20 cellular contexts compared by ENCODE assay signal in the genomic region with DNA sequence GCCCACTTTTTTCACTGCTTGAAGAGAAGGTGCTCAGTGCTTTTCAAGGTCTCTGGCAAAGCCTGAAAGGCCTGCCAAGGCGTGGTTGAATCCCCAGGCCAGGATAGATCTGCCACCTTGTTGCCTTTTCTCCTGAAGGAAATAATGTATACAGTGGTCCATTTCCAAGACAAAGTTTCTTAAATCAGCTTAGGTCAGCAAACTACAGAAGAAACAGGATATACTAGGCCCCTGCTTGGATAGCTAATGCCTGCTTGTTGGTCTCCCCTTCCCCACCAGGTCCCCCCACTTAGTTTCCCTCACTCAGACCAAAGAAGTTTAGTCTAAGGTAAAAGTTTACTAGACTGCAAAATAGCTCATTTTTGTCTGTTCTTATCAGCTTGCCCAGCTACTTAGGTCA. TPM values are rescaled to one million over a fixed set of nuclear protein-coding genes. Genes with fewer than 3 reads are reported as not detected.
A peak's percentile ranks its signal among the peaks of the same experiment; 100 is the strongest.
DNase-seq lines count a peak whose midpoint lies in the region; ATAC-seq, FAIRE-seq and TF ChIP-seq lines count a peak whose summit lies in the region.
"Had no signal": no experiment of that assay in that cellular context is flagged by ENCODE, and none has a peak within 500 bp of the region (broad histone marks: within the 10 kb centered on the region; RNA-seq: fewer than 3 reads in every experiment).

No MANE protein-coding gene starts in this region.

- no peaks in the 10 kb centered on the region for H3K4me1 ChIP-seq in HepG2 (ENCODE audit: insufficient read depth, low read length)
- no peaks in the 10 kb centered on the region for H3K4me1 ChIP-seq in right lobe of liver
- no peaks in the 10 kb centered on the region; a peak in 1 of 5 replicates for H3K4me1 ChIP-seq in K562 (replicated peaks in 1 of 2; ENCODE audit: control insufficient read depth in 2 of 2, insufficient read depth in 2 of 2, low read length in 2 of 2)
- peaks cover 47% of the 10 kb centered on the region for H3K4me1 ChIP-seq in parathyroid adenoma

- no peak overlapping the region for H3K4me2 ChIP-seq in HepG2 (ENCODE audit: low read depth, low read length)
- H3K4me2 ChIP-seq in K562 (ENCODE audit: insufficient read depth, low read length), result no peak overlapping the region
- H3K4me2 ChIP-seq in parathyroid adenoma (ENCODE audit: low read length), result peak overlapping the region; percentile 46

- H3K4me3 ChIP-seq in HepG2 (replicated peaks in 1 of 3; ENCODE audit: insufficient read depth in 1 of 3, low read depth in 2 of 3, low read length in 3 of 3) (no peak overlapping the region), right lobe of liver (no peak overlapping the region), K562 (no peak overlapping the region), parathyroid adenoma (ENCODE audit: low read depth, low read length) (no peak overlapping the region)

- TF ChIP-seq POLR2A in HepG2 (IDR thresholded peaks at IDR 0.05; ENCODE audit: insufficient read depth in 1 of 2, low read depth in 2 of 2, low read length in 2 of 2), result no peak
- TF ChIP-seq POLR2A in right lobe of liver (IDR thresholded peaks at IDR 0.05), result no peak
- TF ChIP-seq POLR2A in K562 (conservative IDR thresholded peaks at IDR 0.05), result no peak

- POLR2A ChIA-PET in HepG2 (lab: Yijun Ruan, JAX), result no interaction called here
- POLR2A ChIA-PET in K562 (lab: Yijun Ruan, JAX), result interaction anchor here (0.6 kb wide), 1 partner anchor 1113 kb away, joined by 4 read pairs; no protein-coding TSS in a partner anchor

- intact Hi-C loops in HepG2 (cut with micrococcal nuclease; ENCODE audit: unreplicated experiment), result no loop called here
- intact Hi-C loops in right lobe of liver (cut with DNase I), result no loop called here
- intact Hi-C loops in K562 (cut with micrococcal nuclease), result no loop called here

- WGBS in HepG2 (ENCODE audit: low lambda C conversion rate), result 0% methylated on average over 1 of the region's 1 CpG
- WGBS in right lobe of liver (ENCODE audit: insufficient coverage, low coverage, low lambda C conversion rate, missing lambda C conversion rate), result no CpG with 5 or more reads among the region's 1 CpG
- WGBS in K562 (ENCODE audit: insufficient coverage, low coverage, missing lambda C conversion rate), result 0% methylated on average over 1 of the region's 1 CpG

- FAIRE-seq in HepG2 (lab: Jason Lieb, UNC) (no peak), K562 (lab: Jason Lieb, UNC) (no peak)
- FAIRE-seq: A204.1, G401.6, GM12892 had no signal

- H3K36me3 ChIP-seq in HepG2 (replicated peaks in 1 of 2; ENCODE audit: control insufficient read depth in 1 of 2, insufficient read depth in 2 of 2, low read length in 2 of 2) (no peaks in the 10 kb centered on the region), right lobe of liver (no peaks in the 10 kb centered on the region), K562 (ENCODE audit: control insufficient read depth, insufficient read depth, low read length) (no peaks in the 10 kb centered on the region), parathyroid adenoma (ENCODE audit: control insufficient read depth, insufficient read depth, low read length) (no peaks in the 10 kb centered on the region)

- BruUV-seq in HepG2 (replicated peaks; lab: Mats Ljungman, UMichigan) (no TSS peak), K562 (replicated peaks; lab: Mats Ljungman, UMichigan) (no TSS peak)

- H3K27ac ChIP-seq in HepG2 (ENCODE audit: extremely low read length, insufficient read depth, low read length) (no peak overlapping the region), right lobe of liver (no peak overlapping the region), K562 (ENCODE audit: extremely low read depth, low read depth, low read length) (no peak overlapping the region), parathyroid adenoma (peak overlapping the region; percentile 48)
- H3K27ac ChIP-seq: 22Rv1 had no signal

- CTCF ChIA-PET in HepG2 (lab: Yijun Ruan, JAX; ENCODE audit: low intra/inter-chr PET ratio, low total read pairs) (no interaction called here), K562 (lab: Yijun Ruan, JAX; ENCODE audit: low intra/inter-chr PET ratio) (no interaction called here)

- no peaks in the 10 kb centered on the region for H3K9me1 ChIP-seq in K562 (ENCODE audit: control insufficient read depth, insufficient read depth, low read length)

- H2AFZ ChIP-seq in HepG2 (ENCODE audit: low read length), result no peak overlapping the region
- H2AFZ ChIP-seq in K562 (ENCODE audit: low read depth, low read length), result no peak overlapping the region
- no peak overlapping the region for H2AFZ ChIP-seq in parathyroid adenoma

- in situ Hi-C loops in HepG2 (cut with HindIII; ENCODE audit: extremely low pct_ligation_motif_present, low pct_unique_long_range_greater_than_20kb), result no loop called here
- in situ Hi-C loops in K562 (cut with MboI), result no loop called here

- DNase-seq in HepG2 (ENCODE audit: low spot score) (no peak), right lobe of liver (no peak), K562 (ENCODE audit: extremely low read depth in 1 of 4, low spot score in 3 of 4) (no peak), NCI-H774 (lab: John Stamatoyannopoulos, UW) (no peak), LoVo (ENCODE audit: low spot score) (no peak)
- no peak for DNase-seq in stimulated activated CD4-positive, alpha-beta T cell treated with anti-CD3 and anti-CD28 coated beads, Interleukin-12 subunit alpha, Interleukin-12 subunit beta, amount 100 ng/mL, for 4 hours
- DNase-seq: C1 segment of cervical spinal cord; Calu3; CD4-positive, alpha-beta memory T cell; COR-L47; DMS53; DND-41; GOT3; H7 had no signal

- no peak for TF ChIP-seq EP300 in HepG2 (IDR thresholded peaks at IDR 0.05; ENCODE audit: low read depth in 2 of 2, low read length in 2 of 2)
- TF ChIP-seq EP300 in HepG2 (CRISPR knock-in tag; IDR thresholded peaks at IDR 0.05; ENCODE audit: borderline replicate concordance), result no peak
- no peak for TF ChIP-seq EP300 in K562 (IDR thresholded peaks at IDR 0.05; ENCODE audit: low read length)

- H3K79me2 ChIP-seq in HepG2 (ENCODE audit: insufficient read depth, low read length), result no peaks in the 10 kb centered on the region
- H3K79me2 ChIP-seq in K562 (ENCODE audit: control insufficient read depth, insufficient read depth, low read length), result no peaks in the 10 kb centered on the region
- no peaks in the 10 kb centered on the region for H3K79me2 ChIP-seq in parathyroid adenoma

- no peak for TF ChIP-seq CTCF in HepG2 (CRISPR knock-in tag; IDR thresholded peaks at IDR 0.05)
- TF ChIP-seq CTCF in right lobe of liver (IDR thresholded peaks at IDR 0.05), result no peak
- TF ChIP-seq CTCF in K562 (IDR thresholded peaks at IDR 0.05 in 2 of 3, conservative IDR thresholded peaks at IDR 0.05 in 1 of 3; ENCODE audit: insufficient read depth in 2 of 3, low read depth in 1 of 3, low read length in 3 of 3), result no peak
- TF ChIP-seq CTCF in parathyroid adenoma (IDR thresholded peaks at IDR 0.05), result no peak

- H3K9me3 ChIP-seq in HepG2 (ENCODE audit: low read length) (no peaks in the 10 kb centered on the region), right lobe of liver (no peaks in the 10 kb centered on the region), K562 (replicated peaks; ENCODE audit: control insufficient read depth, insufficient read depth, low read depth, low read length) (no peaks in the 10 kb centered on the region), parathyroid adenoma (ENCODE audit: control insufficient read depth, low read length) (no peaks in the 10 kb centered on the region)

- no peak for TF ChIP-seq RAD21 in HepG2 (CRISPR knock-in tag; IDR thresholded peaks at IDR 0.05)
- no peak for TF ChIP-seq RAD21 in K562 (CRISPR knock-in tag; conservative IDR thresholded peaks at IDR 0.05 in 1 of 2, IDR thresholded peaks at IDR 0.05 in 1 of 2)

- ATAC-seq in HepG2 (no peak), right lobe of liver (no peak), K562 (no peak)
- ATAC-seq: HCT116 had no signal

- no peak overlapping the region for H3K9ac ChIP-seq in HepG2 (ENCODE audit: insufficient read depth, low read depth, low read length)
- no peak overlapping the region for H3K9ac ChIP-seq in K562 (ENCODE audit: insufficient read depth in 1 of 2, low read depth in 2 of 2, low read length in 2 of 2)
- H3K9ac ChIP-seq in parathyroid adenoma, result no peak overlapping the region

- H3K27me3 ChIP-seq in HepG2 (ENCODE audit: control insufficient read depth in 1 of 2, insufficient read depth in 2 of 2, low read length in 2 of 2) (peaks cover 3 to 41% of the 10 kb centered on the region in 2 experiments; a peak in 4 of 5 replicates), right lobe of liver (no peaks in the 10 kb centered on the region), K562 (ENCODE audit: control insufficient read depth in 2 of 2, insufficient read depth in 2 of 2, low read length in 2 of 2) (peaks cover 11 to 53% of the 10 kb centered on the region in 2 experiments; a peak in 4 of 5 replicates), parathyroid adenoma (ENCODE audit: control insufficient read depth, insufficient read depth, low read length) (no peaks in the 10 kb centered on the region)

- H4K20me1 ChIP-seq in HepG2 (ENCODE audit: insufficient read depth, low read length) (no peaks in the 10 kb centered on the region), K562 (replicated peaks; ENCODE audit: control insufficient read depth, insufficient read depth, low read length) (no peaks in the 10 kb centered on the region)

RNA-seq across cellular contexts. Expression of gene COL17A1, which starts 19.9 kb away (rescaled TPM):
- total RNA-seq in HepG2 (2016; rRNA removed; fragmentation: Illumina TruSeq; extraction: Trizol) (not detected in 2 replicates), right lobe of liver (under 1 TPM in 2 of 6 experiments, not detected in 4; 0.11 to 0.12 TPM), K562 (2014; rRNA removed) (not detected in 2 replicates), K562 (2014; rRNA removed; fragmentation: Illumina TruSeq; extraction: Trizol) (not detected in 2 replicates), K562 (2015; rRNA removed; fragmentation: Illumina TruSeq; extraction: Trizol) (not detected in 2 replicates), K562 (2021) (0.29 TPM in 1 of 2 replicates, not detected in the other)
- total RNA-seq in HepG2 (2016; cell fraction: cytosol; rRNA removed; fragmentation: Illumina TruSeq; extraction: Trizol; ENCODE audit: low read depth), result not detected in 2 replicates
- 0.09 TPM in 1 of 2 replicates, not detected in the other for total RNA-seq in HepG2 (2016; cell fraction: insoluble cytoplasmic fraction; rRNA removed; fragmentation: Illumina TruSeq; extraction: Trizol)
- 0.21 TPM in 1 of 2 replicates, not detected in the other for total RNA-seq in HepG2 (2016; cell fraction: membrane; rRNA removed; fragmentation: Illumina TruSeq; extraction: Trizol)
- not detected in 2 replicates for total RNA-seq in HepG2 (2016; cell fraction: nucleus; rRNA removed; fragmentation: Illumina TruSeq; extraction: Trizol)
- polyA plus RNA-seq in HepG2 (2011; rRNA removed) (0.03 and 0.13 TPM in 2 replicates), K562 (2011; rRNA removed) (not detected in 2 replicates), K562 (2014; fragmentation: Illumina TruSeq; extraction: Trizol) (not detected in 2 replicates), K562 (2014; fragmentation: Nextera tagmentation; extraction: Ambion mirVana) (not detected), K562 (2014; rRNA removed) (not detected in 2 replicates)
- 0.04 TPM in 1 of 2 replicates, not detected in the other for polyA plus RNA-seq in HepG2 (2011; cell fraction: cytosol; rRNA removed)
- 0.35 and 0.54 TPM in 2 replicates for polyA plus RNA-seq in HepG2 (2011; cell fraction: nucleus; rRNA removed)
- not detected in 2 replicates for polyA plus RNA-seq in HepG2 (2012)
- polyA plus RNA-seq in HepG2 (2016; cell fraction: cytosol; fragmentation: Illumina TruSeq; extraction: Trizol; ENCODE audit: low read depth), result not detected in 2 replicates
- not detected in 2 replicates for polyA plus RNA-seq in HepG2 (2016; cell fraction: insoluble cytoplasmic fraction; fragmentation: Illumina TruSeq; extraction: Trizol; ENCODE audit: low read depth)
- polyA plus RNA-seq in HepG2 (2016; cell fraction: membrane; fragmentation: Illumina TruSeq; extraction: Trizol; ENCODE audit: low read depth), result not detected in 2 replicates
- 0.32 TPM in 1 of 2 replicates, not detected in the other for polyA plus RNA-seq in HepG2 (2016; cell fraction: nucleus; fragmentation: Illumina TruSeq; extraction: Trizol; ENCODE audit: insufficient read depth, low read depth)
- 0.92 and 1.6 TPM in 2 replicates for polyA minus RNA-seq in HepG2 (2011; rRNA and poly(A)+ RNA removed; ENCODE audit: low replicate concordance)
- not detected in 2 replicates for polyA minus RNA-seq in HepG2 (2011; cell fraction: cytosol; rRNA and poly(A)+ RNA removed)
- 0.25 TPM in 1 of 2 replicates, not detected in the other for polyA minus RNA-seq in HepG2 (2011; cell fraction: nucleus; rRNA and poly(A)+ RNA removed)
- not detected in 2 replicates for total RNA-seq in K562 (2011; cell fraction: chromatin; rRNA removed; ENCODE audit: low replicate concordance)
- total RNA-seq in K562 (2011; cell fraction: nucleolus; rRNA removed), result not detected in 2 replicates
- total RNA-seq in K562 (2011; cell fraction: nucleoplasm; rRNA removed), result not detected in 2 replicates
- not detected in 2 replicates for polyA plus RNA-seq in K562 (2011; cell fraction: cytosol; rRNA removed)
- polyA plus RNA-seq in K562 (2011; cell fraction: nucleus; rRNA removed), result not detected in 2 replicates
- 0.08 TPM in 1 of 2 replicates, not detected in the other for polyA plus RNA-seq in K562 (2012)
- polyA minus RNA-seq in K562 (2011; rRNA and poly(A)+ RNA removed), result not detected in 2 replicates
- 0.36 TPM in 1 of 2 replicates, not detected in the other for polyA minus RNA-seq in K562 (2011; cell fraction: cytosol; rRNA and poly(A)+ RNA removed)
- polyA minus RNA-seq in K562 (2011; cell fraction: nucleus; rRNA and poly(A)+ RNA removed), result 0.22 TPM in 1 of 2 replicates, not detected in the other
- total RNA-seq: CD4-positive, alpha-beta memory T cell had no signal
- polyA plus RNA-seq: CD4-positive, alpha-beta memory T cell had no signal

RNA-seq across cellular contexts. Expression of gene SFR1, which starts 56.2 kb away (rescaled TPM):
- 6.1 and 6.9 TPM in 2 replicates for total RNA-seq in HepG2 (2016; rRNA removed; fragmentation: Illumina TruSeq; extraction: Trizol)
- 4.1 and 4.3 TPM in 2 replicates for total RNA-seq in HepG2 (2016; cell fraction: cytosol; rRNA removed; fragmentation: Illumina TruSeq; extraction: Trizol; ENCODE audit: low read depth)
- total RNA-seq in HepG2 (2016; cell fraction: insoluble cytoplasmic fraction; rRNA removed; fragmentation: Illumina TruSeq; extraction: Trizol), result 7.2 and 7.6 TPM in 2 replicates
- 4.9 and 7.0 TPM in 2 replicates for total RNA-seq in HepG2 (2016; cell fraction: membrane; rRNA removed; fragmentation: Illumina TruSeq; extraction: Trizol)
- total RNA-seq in HepG2 (2016; cell fraction: nucleus; rRNA removed; fragmentation: Illumina TruSeq; extraction: Trizol), result 5.2 and 7.4 TPM in 2 replicates
- polyA plus RNA-seq in HepG2 (2011; rRNA removed), result 1.6 and 2.2 TPM in 2 replicates
- 1.4 and 1.5 TPM in 2 replicates for polyA plus RNA-seq in HepG2 (2011; cell fraction: cytosol; rRNA removed)
- polyA plus RNA-seq in HepG2 (2011; cell fraction: nucleus; rRNA removed), result 0.43 and 1.2 TPM in 2 replicates
- 2.3 and 3.8 TPM in 2 replicates for polyA plus RNA-seq in HepG2 (2012)
- polyA plus RNA-seq in HepG2 (2016; cell fraction: cytosol; fragmentation: Illumina TruSeq; extraction: Trizol; ENCODE audit: low read depth), result 1.7 and 2.1 TPM in 2 replicates
- 9.5 TPM in 2 replicates for polyA plus RNA-seq in HepG2 (2016; cell fraction: insoluble cytoplasmic fraction; fragmentation: Illumina TruSeq; extraction: Trizol; ENCODE audit: low read depth)
- polyA plus RNA-seq in HepG2 (2016; cell fraction: membrane; fragmentation: Illumina TruSeq; extraction: Trizol; ENCODE audit: low read depth), result 3.4 and 4.3 TPM in 2 replicates
- polyA plus RNA-seq in HepG2 (2016; cell fraction: nucleus; fragmentation: Illumina TruSeq; extraction: Trizol; ENCODE audit: insufficient read depth, low read depth), result 6.6 and 10.8 TPM in 2 replicates
- 2.4 TPM in 1 of 2 replicates, not detected in the other for polyA minus RNA-seq in HepG2 (2011; rRNA and poly(A)+ RNA removed; ENCODE audit: low replicate concordance)
- polyA minus RNA-seq in HepG2 (2011; cell fraction: cytosol; rRNA and poly(A)+ RNA removed), result 3.3 and 4.0 TPM in 2 replicates
- 2.0 and 2.7 TPM in 2 replicates for polyA minus RNA-seq in HepG2 (2011; cell fraction: nucleus; rRNA and poly(A)+ RNA removed)
- 1 to 10 TPM; 1.2 to 3.5 (median 1.7) TPM for total RNA-seq in right lobe of liver
- 1.4 and 6.5 TPM in 2 replicates for total RNA-seq in K562 (2011; cell fraction: chromatin; rRNA removed; ENCODE audit: low replicate concordance)
- total RNA-seq in K562 (2011; cell fraction: nucleolus; rRNA removed), result 1.7 and 2.2 TPM in 2 replicates
- total RNA-seq in K562 (2011; cell fraction: nucleoplasm; rRNA removed), result 3.8 and 5.6 TPM in 2 replicates
- 4.3 and 4.5 TPM in 2 replicates for total RNA-seq in K562 (2014; rRNA removed)
- total RNA-seq in K562 (2014; rRNA removed; fragmentation: Illumina TruSeq; extraction: Trizol), result 11.2 and 12.7 TPM in 2 replicates
- 8.1 and 9.1 TPM in 2 replicates for total RNA-seq in K562 (2015; rRNA removed; fragmentation: Illumina TruSeq; extraction: Trizol)
- total RNA-seq in K562 (2021), result 6.7 and 6.8 TPM in 2 replicates
- 4.2 and 8.3 TPM in 2 replicates for polyA plus RNA-seq in K562 (2011; rRNA removed)
- 2.3 and 3.7 TPM in 2 replicates for polyA plus RNA-seq in K562 (2011; cell fraction: cytosol; rRNA removed)
- polyA plus RNA-seq in K562 (2011; cell fraction: nucleus; rRNA removed), result 1.7 and 1.8 TPM in 2 replicates
- 5.9 and 8.7 TPM in 2 replicates for polyA plus RNA-seq in K562 (2012)
- polyA plus RNA-seq in K562 (2014; fragmentation: Illumina TruSeq; extraction: Trizol), result 7.8 and 10.3 TPM in 2 replicates
- 10 to 100 TPM; 17.8 to 18.7 TPM for polyA plus RNA-seq in K562 (2014; fragmentation: Nextera tagmentation; extraction: Ambion mirVana)
- polyA plus RNA-seq in K562 (2014; rRNA removed), result 8.0 and 8.6 TPM in 2 replicates
- 4.7 and 5.5 TPM in 2 replicates for polyA minus RNA-seq in K562 (2011; rRNA and poly(A)+ RNA removed)
- polyA minus RNA-seq in K562 (2011; cell fraction: cytosol; rRNA and poly(A)+ RNA removed), result 3.8 and 5.4 TPM in 2 replicates
- 1.8 and 5.0 TPM in 2 replicates for polyA minus RNA-seq in K562 (2011; cell fraction: nucleus; rRNA and poly(A)+ RNA removed)

Comparison
In these comparisons a context has a peak if more than half of its experiments do, and no peak if none do; other contexts are left out.
1. Of the 241 proteins assayed by ChIP-seq in both HepG2 and K562: peak only in HepG2: MAFF and MAFK; only in K562: none; in both: none; in neither: 239.